ENCODE assay signal across 2 cellular contexts in the genomic region with DNA sequence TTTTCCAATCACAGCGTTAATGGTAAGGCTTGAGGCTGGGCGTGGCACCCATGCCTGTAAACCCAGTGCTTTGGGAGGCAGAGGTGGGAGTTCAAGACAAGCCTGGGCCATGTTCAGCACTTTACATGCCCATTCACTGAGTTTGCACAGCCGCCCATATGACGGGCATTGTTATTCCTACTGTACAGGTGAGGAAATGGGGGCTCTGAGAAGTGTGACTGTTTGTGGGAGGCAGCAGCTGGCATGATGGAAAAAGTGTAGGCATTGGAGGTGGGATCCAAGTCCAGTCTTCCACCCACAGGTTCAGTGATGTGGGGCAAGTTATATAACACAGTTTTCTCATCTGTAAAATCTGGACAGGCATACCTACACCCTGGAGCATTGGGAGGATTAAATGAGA.
TF ChIP-seq lines count a peak whose summit lies in the region.

No MANE protein-coding gene starts in this region.

TF ChIP-seq in SK-N-SH, 30 proteins besides CTCF, POLR2A, EP300 and RAD21 (continued from another document):
- no peak for TF ChIP-seq IRF3 (IDR thresholded peaks at IDR 0.05; ENCODE audit: low read depth, low read length)

TF ChIP-seq in SK-N-SH treated with all-trans-retinoic acid at 6 μM for 48 hours, 23 proteins besides CTCF, POLR2A, EP300 and RAD21 (continued from another document):
- TF ChIP-seq GLIS3 (CRISPR knock-in tag; IDR thresholded peaks at IDR 0.05) (no peak), POU6F1 (CRISPR knock-in tag; IDR thresholded peaks at IDR 0.05; ENCODE audit: borderline replicate concordance, low read depth) (no peak), ZNF565 (CRISPR knock-in tag; conservative IDR thresholded peaks at IDR 0.05; ENCODE audit: low read depth) (no peak), ZFP3 (CRISPR knock-in tag; IDR thresholded peaks at IDR 0.05) (no peak), BACH2 (CRISPR knock-in tag; IDR thresholded peaks at IDR 0.05; ENCODE audit: borderline replicate concordance) (no peak), ESRRG (CRISPR knock-in tag; IDR thresholded peaks at IDR 0.05) (no peak), PPARA (CRISPR knock-in tag; IDR thresholded peaks at IDR 0.05; ENCODE audit: borderline replicate concordance) (no peak), ARNTL (CRISPR knock-in tag; IDR thresholded peaks at IDR 0.05; ENCODE audit: borderline replicate concordance, low read depth) (no peak), TCF4 (CRISPR knock-in tag; IDR thresholded peaks at IDR 0.05; ENCODE audit: borderline replicate concordance) (no peak), CREB5 (CRISPR knock-in tag; IDR thresholded peaks at IDR 0.05; ENCODE audit: low read depth) (no peak), RARB (CRISPR knock-in tag; IDR thresholded peaks at IDR 0.05) (no peak), TSHZ2 (CRISPR knock-in tag; IDR thresholded peaks at IDR 0.05) (no peak), ISL1 (CRISPR knock-in tag; IDR thresholded peaks at IDR 0.05) (no peak)
TF ChIP-seq in SK-N-SH treated with all-trans-retinoic acid at 6 μM for 48 hours: peak in this region for 0.
